ENCODE assay signal across 9 cellular contexts in the genomic region with DNA sequence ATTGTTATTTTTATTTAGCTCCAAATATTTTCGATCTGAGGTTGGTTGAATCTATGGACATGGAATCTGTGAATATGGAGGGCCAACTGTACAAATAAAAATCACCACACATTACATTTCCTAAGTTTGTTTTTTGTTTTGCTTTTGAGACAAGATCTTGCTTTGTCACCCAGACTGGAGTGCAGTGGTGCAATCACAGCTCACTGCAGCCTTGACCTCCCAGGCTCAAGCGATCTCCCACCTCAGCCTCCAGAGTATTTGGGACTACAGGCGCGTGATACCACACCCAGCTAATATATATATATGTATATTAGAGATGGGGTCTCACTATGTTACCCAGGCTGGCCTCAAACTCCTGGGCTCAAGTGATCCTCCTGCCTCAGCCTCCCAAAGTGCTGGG. TPM values are rescaled to one million over a fixed set of nuclear protein-coding genes. Genes with fewer than 3 reads are reported as not detected.
DNase-seq lines count a peak whose midpoint lies in the region; ATAC-seq, FAIRE-seq and TF ChIP-seq lines count a peak whose summit lies in the region.
"Not testable (repeated sequence)": the region's sequence is repeated elsewhere in the genome, so short reads cannot be mapped to it uniquely, and the experiment has no call there.
"Had no signal": no experiment of that assay in that cellular context is flagged by ENCODE, and none has a peak within 500 bp of the region (broad histone marks: within the 10 kb centered on the region; RNA-seq: fewer than 3 reads in every experiment).

No MANE protein-coding gene starts in this region.

- H2AFZ ChIP-seq in HepG2 (ENCODE audit: low read length) = not testable (repeated sequence)

- in situ Hi-C loops in HepG2 (cut with HindIII; ENCODE audit: extremely low pct_ligation_motif_present, low pct_unique_long_range_greater_than_20kb); gastrocnemius medialis (cut with MboI; ENCODE audit: low sequenced_read_pairs in 4 of 4): not testable (repeated sequence)

- not testable (repeated sequence) for H3K27me3 ChIP-seq in adipocyte (replicated peaks; ENCODE audit: control insufficient read depth, insufficient read depth, low read length); HepG2 (ENCODE audit: control insufficient read depth in 1 of 2, insufficient read depth in 2 of 2, low read length in 2 of 2); gastrocnemius medialis; upper lobe of right lung

- H4K20me1 ChIP-seq in HepG2 (ENCODE audit: insufficient read depth, low read length) = not testable (repeated sequence)

- not testable (repeated sequence) for TF ChIP-seq EP300 in HepG2 (IDR thresholded peaks at IDR 0.05; ENCODE audit: low read depth in 2 of 2, low read length in 2 of 2); HepG2 (CRISPR knock-in tag; IDR thresholded peaks at IDR 0.05; ENCODE audit: borderline replicate concordance)

- not testable (repeated sequence) for H3K36me3 ChIP-seq in adipocyte (ENCODE audit: control insufficient read depth, insufficient read depth, low read length, severe bottlenecking); HepG2 (replicated peaks in 1 of 2; ENCODE audit: control insufficient read depth in 1 of 2, insufficient read depth in 2 of 2, low read length in 2 of 2); upper lobe of right lung
- peaks cover 0 to 67% of the 10 kb centered on the region in 2 donors for H3K36me3 ChIP-seq in gastrocnemius medialis

- H3K4me3 ChIP-seq in adipocyte (ENCODE audit: low read length); HepG2 (replicated peaks in 1 of 3; ENCODE audit: insufficient read depth in 1 of 3, low read depth in 2 of 3, low read length in 3 of 3); upper lobe of right lung: not testable (repeated sequence)
- H3K4me3 ChIP-seq in gastrocnemius medialis = peak overlapping the region in 1 of 4 donors; percentile 15

- intact Hi-C loops in HepG2 (cut with micrococcal nuclease; ENCODE audit: unreplicated experiment); gastrocnemius medialis (cut with DNase I; ENCODE audit: low total_unique reads); upper lobe of right lung (cut with DNase I): not testable (repeated sequence)

- not testable (repeated sequence) for BruUV-seq in HepG2 (replicated peaks; lab: Mats Ljungman, UMichigan)

- not testable (repeated sequence) for TF ChIP-seq RAD21 in HepG2 (CRISPR knock-in tag; IDR thresholded peaks at IDR 0.05)

- H3K9ac ChIP-seq in adipocyte (ENCODE audit: low read length) = peak overlapping the region; percentile 53
- H3K9ac ChIP-seq in HepG2 (ENCODE audit: insufficient read depth, low read depth, low read length) = not testable (repeated sequence)

- not testable (repeated sequence) for ATAC-seq in HepG2, gastrocnemius medialis, upper lobe of right lung

- WGBS in HepG2 (ENCODE audit: low lambda C conversion rate) = 33% methylated on average over 4 of the region's 4 CpGs

- TF ChIP-seq CTCF in HepG2 (CRISPR knock-in tag; IDR thresholded peaks at IDR 0.05); gastrocnemius medialis (IDR thresholded peaks at IDR 0.05 in 4 of 5, conservative IDR thresholded peaks at IDR 0.05 in 1 of 5); upper lobe of right lung (IDR thresholded peaks at IDR 0.05): not testable (repeated sequence)

- not testable (repeated sequence) for H3K4me2 ChIP-seq in HepG2 (ENCODE audit: low read depth, low read length)

- H3K79me2 ChIP-seq in HepG2 (ENCODE audit: insufficient read depth, low read length) = not testable (repeated sequence)

- not testable (repeated sequence) for H3K9me3 ChIP-seq in adipocyte (ENCODE audit: control insufficient read depth, low read length); HepG2 (ENCODE audit: low read length); gastrocnemius medialis; upper lobe of right lung

- DNase-seq in LHCN-M2 (ENCODE audit: low read depth) (peak; percentile 42), gastrocnemius medialis (peak in 1 of 2 donors; percentile 30), upper lobe of right lung (peak; percentile 2)
- not testable (repeated sequence) for DNase-seq in adipocyte (ENCODE audit: low read depth); HepG2 (ENCODE audit: low spot score)

- TF ChIP-seq POLR2A in HepG2 (IDR thresholded peaks at IDR 0.05; ENCODE audit: insufficient read depth in 1 of 2, low read depth in 2 of 2, low read length in 2 of 2); gastrocnemius medialis (IDR thresholded peaks at IDR 0.05): not testable (repeated sequence)

- H3K4me1 ChIP-seq in adipocyte (ENCODE audit: control insufficient read depth, insufficient read depth, low read length) (peaks cover 71% of the 10 kb centered on the region), HepG2 (ENCODE audit: insufficient read depth, low read length) (peaks cover 68% of the 10 kb centered on the region), gastrocnemius medialis (peaks cover 92 to 96% of the 10 kb centered on the region in 2 donors)
- not testable (repeated sequence) for H3K4me1 ChIP-seq in upper lobe of right lung

- FAIRE-seq in HepG2 (lab: Jason Lieb, UNC) = not testable (repeated sequence)

- not testable (repeated sequence) for H3K27ac ChIP-seq in HepG2 (ENCODE audit: extremely low read length, insufficient read depth, low read length); upper lobe of right lung
- H3K27ac ChIP-seq in gastrocnemius medialis = peak overlapping the region; percentile 92 to 100 (median 98)

- POLR2A ChIA-PET in HepG2 (lab: Yijun Ruan, JAX) = not testable (repeated sequence)

- CTCF ChIA-PET in HepG2 (lab: Yijun Ruan, JAX; ENCODE audit: low intra/inter-chr PET ratio, low total read pairs) = not testable (repeated sequence)

RNA-seq across cellular contexts. Expression of gene ATP1A2, which starts 10.8 kb away (rescaled TPM):
- total RNA-seq in LHCN-M2 (2014; rRNA removed) = 1.3 and 1.4 TPM in 2 replicates
- 1.00 TPM for polyA plus RNA-seq in LHCN-M2 (2012)
- total RNA-seq in HepG2 (2016; rRNA removed; fragmentation: Illumina TruSeq; extraction: Trizol) = not detected in 2 replicates
- total RNA-seq in HepG2 (2016; cell fraction: cytosol; rRNA removed; fragmentation: Illumina TruSeq; extraction: Trizol; ENCODE audit: low read depth) = not detected in 2 replicates
- total RNA-seq in HepG2 (2016; cell fraction: insoluble cytoplasmic fraction; rRNA removed; fragmentation: Illumina TruSeq; extraction: Trizol) = 0.02 TPM in 1 of 2 replicates, not detected in the other
- 0.03 TPM in 1 of 2 replicates, not detected in the other for total RNA-seq in HepG2 (2016; cell fraction: membrane; rRNA removed; fragmentation: Illumina TruSeq; extraction: Trizol)
- not detected in 2 replicates for total RNA-seq in HepG2 (2016; cell fraction: nucleus; rRNA removed; fragmentation: Illumina TruSeq; extraction: Trizol)
- polyA plus RNA-seq in HepG2 (2011; rRNA removed) = 0.16 TPM in 2 replicates
- 0.04 and 0.16 TPM in 2 replicates for polyA plus RNA-seq in HepG2 (2011; cell fraction: cytosol; rRNA removed)
- 0.50 and 1.3 TPM in 2 replicates for polyA plus RNA-seq in HepG2 (2011; cell fraction: nucleus; rRNA removed)
- polyA plus RNA-seq in HepG2 (2012) = 0.16 and 0.95 TPM in 2 replicates
- not detected in 2 replicates for polyA plus RNA-seq in HepG2 (2016; cell fraction: cytosol; fragmentation: Illumina TruSeq; extraction: Trizol; ENCODE audit: low read depth)
- polyA plus RNA-seq in HepG2 (2016; cell fraction: insoluble cytoplasmic fraction; fragmentation: Illumina TruSeq; extraction: Trizol; ENCODE audit: low read depth) = not detected in 2 replicates
- not detected in 2 replicates for polyA plus RNA-seq in HepG2 (2016; cell fraction: membrane; fragmentation: Illumina TruSeq; extraction: Trizol; ENCODE audit: low read depth)
- polyA plus RNA-seq in HepG2 (2016; cell fraction: nucleus; fragmentation: Illumina TruSeq; extraction: Trizol; ENCODE audit: insufficient read depth, low read depth) = not detected in 2 replicates
- polyA minus RNA-seq in HepG2 (2011; rRNA and poly(A)+ RNA removed; ENCODE audit: low replicate concordance) = 0.07 and 0.44 TPM in 2 replicates
- polyA minus RNA-seq in HepG2 (2011; cell fraction: cytosol; rRNA and poly(A)+ RNA removed) = 0.18 and 0.79 TPM in 2 replicates
- polyA minus RNA-seq in HepG2 (2011; cell fraction: nucleus; rRNA and poly(A)+ RNA removed) = 0.26 and 0.37 TPM in 2 replicates
- 100 to 1,000 TPM; 281 to 710 (median 413) TPM for total RNA-seq in gastrocnemius medialis
- 5.6 TPM for total RNA-seq in upper lobe of right lung
- total RNA-seq: A673; CD8-positive, alpha-beta memory T cell had no signal
- polyA plus RNA-seq: CD8-positive, alpha-beta memory T cell had no signal

RNA-seq across cellular contexts. Expression of gene ATP1A4, which starts 25.1 kb away (rescaled TPM):
- not detected in 2 replicates for total RNA-seq in LHCN-M2 (2014; rRNA removed)
- polyA plus RNA-seq in LHCN-M2 (2012) = not detected
- total RNA-seq in HepG2 (2016; rRNA removed; fragmentation: Illumina TruSeq; extraction: Trizol) = not detected in 2 replicates
- not detected in 2 replicates for total RNA-seq in HepG2 (2016; cell fraction: cytosol; rRNA removed; fragmentation: Illumina TruSeq; extraction: Trizol; ENCODE audit: low read depth)
- not detected in 2 replicates for total RNA-seq in HepG2 (2016; cell fraction: insoluble cytoplasmic fraction; rRNA removed; fragmentation: Illumina TruSeq; extraction: Trizol)
- total RNA-seq in HepG2 (2016; cell fraction: membrane; rRNA removed; fragmentation: Illumina TruSeq; extraction: Trizol) = not detected in 2 replicates
- not detected in 2 replicates for total RNA-seq in HepG2 (2016; cell fraction: nucleus; rRNA removed; fragmentation: Illumina TruSeq; extraction: Trizol)
- not detected in 2 replicates for polyA plus RNA-seq in HepG2 (2011; rRNA removed)
- not detected in 2 replicates for polyA plus RNA-seq in HepG2 (2011; cell fraction: cytosol; rRNA removed)
- not detected in 2 replicates for polyA plus RNA-seq in HepG2 (2011; cell fraction: nucleus; rRNA removed)
- polyA plus RNA-seq in HepG2 (2012) = not detected in 2 replicates
- not detected in 2 replicates for polyA plus RNA-seq in HepG2 (2016; cell fraction: cytosol; fragmentation: Illumina TruSeq; extraction: Trizol; ENCODE audit: low read depth)
- not detected in 2 replicates for polyA plus RNA-seq in HepG2 (2016; cell fraction: insoluble cytoplasmic fraction; fragmentation: Illumina TruSeq; extraction: Trizol; ENCODE audit: low read depth)
- polyA plus RNA-seq in HepG2 (2016; cell fraction: membrane; fragmentation: Illumina TruSeq; extraction: Trizol; ENCODE audit: low read depth) = not detected in 2 replicates
- not detected in 2 replicates for polyA plus RNA-seq in HepG2 (2016; cell fraction: nucleus; fragmentation: Illumina TruSeq; extraction: Trizol; ENCODE audit: insufficient read depth, low read depth)
- not detected in 2 replicates for polyA minus RNA-seq in HepG2 (2011; rRNA and poly(A)+ RNA removed; ENCODE audit: low replicate concordance)
- polyA minus RNA-seq in HepG2 (2011; cell fraction: cytosol; rRNA and poly(A)+ RNA removed) = not detected in 2 replicates
- polyA minus RNA-seq in HepG2 (2011; cell fraction: nucleus; rRNA and poly(A)+ RNA removed) = not detected in 2 replicates
- total RNA-seq in gastrocnemius medialis = under 1 TPM in 2 of 4 donors, not detected in 2; 0.07 to 0.47 TPM
- 0.96 TPM for total RNA-seq in upper lobe of right lung
- total RNA-seq: A673; Caco-2; CD8-positive, alpha-beta memory T cell; IMR-90 had no signal
- polyA plus RNA-seq: CD8-positive, alpha-beta memory T cell; IMR-90 had no signal

RNA-seq across cellular contexts. Expression of gene IGSF8, which starts 27.9 kb away (rescaled TPM):
- total RNA-seq in LHCN-M2 (2014; rRNA removed) = 21.7 and 22.2 TPM in 2 replicates
- 14.5 TPM for polyA plus RNA-seq in LHCN-M2 (2012)
- total RNA-seq in HepG2 (2016; rRNA removed; fragmentation: Illumina TruSeq; extraction: Trizol) = 8.0 and 24.0 TPM in 2 replicates
- 1.8 and 1.9 TPM in 2 replicates for total RNA-seq in HepG2 (2016; cell fraction: cytosol; rRNA removed; fragmentation: Illumina TruSeq; extraction: Trizol; ENCODE audit: low read depth)
- 7.7 and 25.9 TPM in 2 replicates for total RNA-seq in HepG2 (2016; cell fraction: insoluble cytoplasmic fraction; rRNA removed; fragmentation: Illumina TruSeq; extraction: Trizol)
- 3.4 and 4.0 TPM in 2 replicates for total RNA-seq in HepG2 (2016; cell fraction: membrane; rRNA removed; fragmentation: Illumina TruSeq; extraction: Trizol)
- 24.1 and 29.5 TPM in 2 replicates for total RNA-seq in HepG2 (2016; cell fraction: nucleus; rRNA removed; fragmentation: Illumina TruSeq; extraction: Trizol)
- polyA plus RNA-seq in HepG2 (2011; rRNA removed) = 41.0 and 52.1 TPM in 2 replicates
- polyA plus RNA-seq in HepG2 (2011; cell fraction: cytosol; rRNA removed) = 36.7 and 58.5 TPM in 2 replicates
- polyA plus RNA-seq in HepG2 (2011; cell fraction: nucleus; rRNA removed) = 81.8 and 93.4 TPM in 2 replicates
- polyA plus RNA-seq in HepG2 (2012) = 24.4 and 32.1 TPM in 2 replicates
- 1.6 and 1.8 TPM in 2 replicates for polyA plus RNA-seq in HepG2 (2016; cell fraction: cytosol; fragmentation: Illumina TruSeq; extraction: Trizol; ENCODE audit: low read depth)
- polyA plus RNA-seq in HepG2 (2016; cell fraction: insoluble cytoplasmic fraction; fragmentation: Illumina TruSeq; extraction: Trizol; ENCODE audit: low read depth) = 7.6 and 8.9 TPM in 2 replicates
- 2.6 and 3.2 TPM in 2 replicates for polyA plus RNA-seq in HepG2 (2016; cell fraction: membrane; fragmentation: Illumina TruSeq; extraction: Trizol; ENCODE audit: low read depth)
- polyA plus RNA-seq in HepG2 (2016; cell fraction: nucleus; fragmentation: Illumina TruSeq; extraction: Trizol; ENCODE audit: insufficient read depth, low read depth) = 46.1 TPM in 2 replicates
- 27.5 and 60.2 TPM in 2 replicates for polyA minus RNA-seq in HepG2 (2011; rRNA and poly(A)+ RNA removed; ENCODE audit: low replicate concordance)
- polyA minus RNA-seq in HepG2 (2011; cell fraction: cytosol; rRNA and poly(A)+ RNA removed) = 25.5 and 26.7 TPM in 2 replicates
- 11.6 and 14.0 TPM in 2 replicates for polyA minus RNA-seq in HepG2 (2011; cell fraction: nucleus; rRNA and poly(A)+ RNA removed)
- 10 to 100 TPM in 1 of 4 donors, 1 to 10 TPM in 3; 3.4 to 12.8 (median 8.7) TPM for total RNA-seq in gastrocnemius medialis
- 37.5 TPM for total RNA-seq in upper lobe of right lung

RNA-seq across cellular contexts. Expression of gene KCNJ9, which starts 45.0 kb away (rescaled TPM):
- total RNA-seq in LHCN-M2 (2014; rRNA removed) (not detected in 2 replicates), HepG2 (2016; rRNA removed; fragmentation: Illumina TruSeq; extraction: Trizol) (not detected in 2 replicates), gastrocnemius medialis (not detected), upper lobe of right lung (not detected)
- not detected for polyA plus RNA-seq in LHCN-M2 (2012)
- not detected in 2 replicates for total RNA-seq in HepG2 (2016; cell fraction: cytosol; rRNA removed; fragmentation: Illumina TruSeq; extraction: Trizol; ENCODE audit: low read depth)
- total RNA-seq in HepG2 (2016; cell fraction: insoluble cytoplasmic fraction; rRNA removed; fragmentation: Illumina TruSeq; extraction: Trizol) = not detected in 2 replicates
- not detected in 2 replicates for total RNA-seq in HepG2 (2016; cell fraction: membrane; rRNA removed; fragmentation: Illumina TruSeq; extraction: Trizol)
- not detected in 2 replicates for total RNA-seq in HepG2 (2016; cell fraction: nucleus; rRNA removed; fragmentation: Illumina TruSeq; extraction: Trizol)
- not detected in 2 replicates for polyA plus RNA-seq in HepG2 (2011; rRNA removed)
- polyA plus RNA-seq in HepG2 (2011; cell fraction: cytosol; rRNA removed) = 0.01 TPM in 1 of 2 replicates, not detected in the other
- polyA plus RNA-seq in HepG2 (2011; cell fraction: nucleus; rRNA removed) = 0.03 and 0.06 TPM in 2 replicates
- not detected in 2 replicates for polyA plus RNA-seq in HepG2 (2012)
- polyA plus RNA-seq in HepG2 (2016; cell fraction: cytosol; fragmentation: Illumina TruSeq; extraction: Trizol; ENCODE audit: low read depth) = not detected in 2 replicates
- not detected in 2 replicates for polyA plus RNA-seq in HepG2 (2016; cell fraction: insoluble cytoplasmic fraction; fragmentation: Illumina TruSeq; extraction: Trizol; ENCODE audit: low read depth)
- polyA plus RNA-seq in HepG2 (2016; cell fraction: membrane; fragmentation: Illumina TruSeq; extraction: Trizol; ENCODE audit: low read depth) = not detected in 2 replicates
- polyA plus RNA-seq in HepG2 (2016; cell fraction: nucleus; fragmentation: Illumina TruSeq; extraction: Trizol; ENCODE audit: insufficient read depth, low read depth) = not detected in 2 replicates
- not detected in 2 replicates for polyA minus RNA-seq in HepG2 (2011; rRNA and poly(A)+ RNA removed; ENCODE audit: low replicate concordance)
- polyA minus RNA-seq in HepG2 (2011; cell fraction: cytosol; rRNA and poly(A)+ RNA removed) = not detected in 2 replicates
- polyA minus RNA-seq in HepG2 (2011; cell fraction: nucleus; rRNA and poly(A)+ RNA removed) = not detected in 2 replicates
- total RNA-seq: A673, Caco-2, IMR-90 had no signal
- polyA plus RNA-seq: CD8-positive, alpha-beta memory T cell; IMR-90 had no signal

RNA-seq across cellular contexts. Expression of gene KCNJ10, which starts 56.4 kb away (rescaled TPM):
- not detected in 2 replicates for total RNA-seq in LHCN-M2 (2014; rRNA removed)
- 0.04 TPM for polyA plus RNA-seq in LHCN-M2 (2012)
- 4.1 and 4.4 TPM in 2 replicates for total RNA-seq in HepG2 (2016; rRNA removed; fragmentation: Illumina TruSeq; extraction: Trizol)
- 1.3 and 1.6 TPM in 2 replicates for total RNA-seq in HepG2 (2016; cell fraction: cytosol; rRNA removed; fragmentation: Illumina TruSeq; extraction: Trizol; ENCODE audit: low read depth)
- total RNA-seq in HepG2 (2016; cell fraction: insoluble cytoplasmic fraction; rRNA removed; fragmentation: Illumina TruSeq; extraction: Trizol) = 3.2 and 4.0 TPM in 2 replicates
- 3.8 and 4.4 TPM in 2 replicates for total RNA-seq in HepG2 (2016; cell fraction: membrane; rRNA removed; fragmentation: Illumina TruSeq; extraction: Trizol)
- total RNA-seq in HepG2 (2016; cell fraction: nucleus; rRNA removed; fragmentation: Illumina TruSeq; extraction: Trizol) = 8.4 and 9.2 TPM in 2 replicates
- 9.9 and 10.3 TPM in 2 replicates for polyA plus RNA-seq in HepG2 (2011; rRNA removed)
- polyA plus RNA-seq in HepG2 (2011; cell fraction: cytosol; rRNA removed) = 5.4 and 7.7 TPM in 2 replicates
- 16.5 and 20.7 TPM in 2 replicates for polyA plus RNA-seq in HepG2 (2011; cell fraction: nucleus; rRNA removed)
- 3.2 and 4.8 TPM in 2 replicates for polyA plus RNA-seq in HepG2 (2012)
- polyA plus RNA-seq in HepG2 (2016; cell fraction: cytosol; fragmentation: Illumina TruSeq; extraction: Trizol; ENCODE audit: low read depth) = 1.4 and 1.8 TPM in 2 replicates
- 6.3 and 7.5 TPM in 2 replicates for polyA plus RNA-seq in HepG2 (2016; cell fraction: insoluble cytoplasmic fraction; fragmentation: Illumina TruSeq; extraction: Trizol; ENCODE audit: low read depth)
- polyA plus RNA-seq in HepG2 (2016; cell fraction: membrane; fragmentation: Illumina TruSeq; extraction: Trizol; ENCODE audit: low read depth) = 3.7 and 3.9 TPM in 2 replicates
- polyA plus RNA-seq in HepG2 (2016; cell fraction: nucleus; fragmentation: Illumina TruSeq; extraction: Trizol; ENCODE audit: insufficient read depth, low read depth) = 20.4 and 22.0 TPM in 2 replicates
- 34.8 TPM in 1 of 2 replicates, not detected in the other for polyA minus RNA-seq in HepG2 (2011; rRNA and poly(A)+ RNA removed; ENCODE audit: low replicate concordance)
- 4.8 and 5.5 TPM in 2 replicates for polyA minus RNA-seq in HepG2 (2011; cell fraction: cytosol; rRNA and poly(A)+ RNA removed)
- 6.7 and 8.1 TPM in 2 replicates for polyA minus RNA-seq in HepG2 (2011; cell fraction: nucleus; rRNA and poly(A)+ RNA removed)
- total RNA-seq in gastrocnemius medialis = not detected
- not detected for total RNA-seq in upper lobe of right lung
- total RNA-seq: A673, IMR-90 had no signal
- polyA plus RNA-seq: CD8-positive, alpha-beta memory T cell; IMR-90 had no signal

Comparison
In these comparisons a context has a peak if more than half of its experiments do, and no peak if none do; other contexts are left out.
1. RNA of gene ATP1A2, which starts 10.8 kb away (total RNA-seq): 281 to 710 TPM in gastrocnemius medialis; 5.6 TPM in upper lobe of right lung (single experiment), 1.3 to 1.4 TPM in LHCN-M2 and 0.02 to 0.03 TPM in HepG2; every median in the first group is over 10 times any median in the second.